Comparison of ENCODE assay signal across 8 cellular contexts in the genomic region with DNA sequence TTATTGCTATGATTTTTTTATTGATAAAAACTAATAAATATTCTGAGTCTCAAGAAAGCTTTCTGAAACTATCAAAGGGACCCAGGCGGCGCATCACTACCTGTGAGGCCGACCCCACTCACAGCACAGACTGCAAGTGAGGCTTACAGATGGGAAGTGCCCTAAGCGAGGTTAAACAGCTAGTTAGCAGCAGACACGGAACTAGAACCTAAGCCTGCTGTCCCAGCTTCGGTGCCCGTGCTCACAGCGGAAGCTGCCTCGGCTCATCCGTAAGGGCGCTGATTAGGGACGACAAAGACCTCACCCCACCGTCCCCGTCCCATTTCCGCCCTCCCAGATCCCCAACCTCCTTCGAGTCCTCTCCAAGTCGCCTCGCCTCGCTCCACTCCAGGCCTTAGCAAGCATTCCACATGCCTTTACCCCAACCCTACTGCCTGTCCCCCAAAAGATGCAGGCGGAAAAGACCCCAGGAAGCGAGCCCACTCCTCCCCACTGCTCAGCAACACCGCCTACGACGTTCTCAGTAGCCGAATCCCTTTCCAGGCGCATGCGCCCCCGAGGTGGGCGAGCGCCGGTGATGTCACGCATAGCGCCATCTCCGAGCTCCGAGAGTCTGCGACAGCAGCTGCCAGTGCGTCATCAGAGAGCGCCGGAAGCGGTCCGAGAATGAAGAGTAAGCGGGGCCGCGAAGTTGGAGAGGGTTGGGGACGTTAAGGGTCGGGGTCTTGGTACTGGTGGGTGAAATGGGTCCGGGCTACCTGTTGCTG. TPM values are rescaled to one million over a fixed set of nuclear protein-coding genes. Genes with fewer than 3 reads are reported as not detected.
DNase-seq lines count a peak whose midpoint lies in the region; TF ChIP-seq lines count a peak whose summit lies in the region.

A gene with protein sequence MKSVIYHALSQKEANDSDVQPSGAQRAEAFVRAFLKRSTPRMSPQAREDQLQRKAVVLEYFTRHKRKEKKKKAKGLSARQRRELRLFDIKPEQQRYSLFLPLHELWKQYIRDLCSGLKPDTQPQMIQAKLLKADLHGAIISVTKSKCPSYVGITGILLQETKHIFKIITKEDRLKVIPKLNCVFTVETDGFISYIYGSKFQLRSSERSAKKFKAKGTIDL (plus strand): TSS at position 631 of the 767 bp plus-strand sequence. CDS start 36 bp downstream, at position 667.

- H3K9me3 ChIP-seq in endocrine pancreas (ENCODE audit: control insufficient read depth, low read length) = no peaks in the 10 kb centered on the region

- H2BK15ac ChIP-seq in mesendoderm (replicated peaks; ENCODE audit: low read depth) = no peak within 1 kb of the TSS

- H3K27ac ChIP-seq in mesendoderm (ENCODE audit: low read depth, low read length) = peak within 1 kb of the TSS; percentile 63

- H3K4ac ChIP-seq in mesendoderm (ENCODE audit: low read depth, low read length) = peak within 1 kb of the TSS; percentile 89

- peaks cover 3% of the 10 kb centered on the region for H3K79me2 ChIP-seq in mesendoderm (ENCODE audit: control insufficient read depth, insufficient read depth, low read length)

- peak within 1 kb of the TSS; percentile 5 for H3K18ac ChIP-seq in mesendoderm (ENCODE audit: low read length)

- DNase-seq in CMK (ENCODE audit: low read depth) (peak; percentile 87), GM20000 (ENCODE audit: low spot score) (peak; percentile 97), HT-29 (ENCODE audit: low spot score) (peak; percentile 97), NOMO-1 treated with dmso at 0.1 percent for 144 hours (lab: John Stamatoyannopoulos, UW; ENCODE audit: unreplicated experiment) (peak; percentile 79), mesendoderm (peak; percentile 98)
- peak; percentile 93 to 99 (median 99) for DNase-seq in activated CD8-positive, alpha-beta memory T cell treated with anti-CD3 and anti-CD28 coated beads for 48 hours (ENCODE audit: low read depth in 2 of 3, low spot score in 2 of 3)
- peak; percentile 98 for DNase-seq in stimulated activated CD8-positive, alpha-beta memory T cell treated with anti-CD3 and anti-CD28 coated beads, Interleukin-15, amount 100 ng/mL, for 1 hour (ENCODE audit: low read depth)

- H3K23ac ChIP-seq in mesendoderm (ENCODE audit: low read length) = peak within 1 kb of the TSS; percentile 97

- peak within 1 kb of the TSS; percentile 99 for H2BK5ac ChIP-seq in mesendoderm (ENCODE audit: low read length)

- H3K27me3 ChIP-seq in endocrine pancreas (ENCODE audit: control insufficient read depth, insufficient read depth, low read length) (no peaks in the 10 kb centered on the region), mesendoderm (ENCODE audit: insufficient read depth, low read length, poor library complexity) (no peaks in the 10 kb centered on the region)

- peak within 1 kb of the TSS; percentile 98 for H4K8ac ChIP-seq in mesendoderm (ENCODE audit: low read depth, low read length)

- peak within 1 kb of the TSS; percentile 100 for H4K5ac ChIP-seq in mesendoderm (ENCODE audit: low read length)

- H3K4me3 ChIP-seq in endocrine pancreas (ENCODE audit: control insufficient read depth, insufficient read depth, low read length) (peak within 1 kb of the TSS; percentile 83), mesendoderm (ENCODE audit: low read length) (peak within 1 kb of the TSS; percentile 100)

- no peak within 1 kb of the TSS for H2BK120ac ChIP-seq in mesendoderm (ENCODE audit: low read depth, low read length)

- H3K4me1 ChIP-seq in endocrine pancreas (ENCODE audit: control insufficient read depth, insufficient read depth, low read length) (no peaks in the 10 kb centered on the region), mesendoderm (ENCODE audit: control insufficient read depth, low read depth, low read length) (peaks cover 1% of the 10 kb centered on the region)

- peak within 1 kb of the TSS; percentile 96 for H3K9ac ChIP-seq in endocrine pancreas (ENCODE audit: control insufficient read depth, insufficient read depth, low read length)
- peak within 1 kb of the TSS; percentile 100 for H3K9ac ChIP-seq in mesendoderm (ENCODE audit: low read length)

- peak within 1 kb of the TSS; percentile 97 for H3K4me2 ChIP-seq in mesendoderm (ENCODE audit: low read length)

- peaks cover 6% of the 10 kb centered on the region for H3K79me1 ChIP-seq in mesendoderm (ENCODE audit: low read length)

- H3K36me3 ChIP-seq in endocrine pancreas (ENCODE audit: control insufficient read depth, insufficient read depth, low read length) (no peaks in the 10 kb centered on the region), mesendoderm (ENCODE audit: control insufficient read depth, insufficient read depth, low read length) (no peaks in the 10 kb centered on the region)

- H2AK5ac ChIP-seq in mesendoderm (ENCODE audit: low read length) = no peak within 1 kb of the TSS

- no peak for TF ChIP-seq CTCF in GM20000 (IDR thresholded peaks at IDR 0.05; ENCODE audit: extremely low read depth, missing control alignments)

- peak within 1 kb of the TSS; percentile 100 for H3K56ac ChIP-seq in mesendoderm (ENCODE audit: low read length)

- WGBS in mesendoderm (ENCODE audit: extremely low coverage, insufficient coverage, low lambda C conversion rate) = no CpG with 5 or more reads among the region's 47 CpGs

RNA-seq across cellular contexts. Expression of the gene that starts here (rescaled TPM):
- 139 and 140 TPM in 2 replicates for total RNA-seq in HT-29 (2014; rRNA removed; shearing (Covaris generic))
- 64.2 TPM for polyA plus RNA-seq in mesendoderm (2013, experiment 1 of 2)
- polyA plus RNA-seq in mesendoderm (2013, experiment 2 of 2) = 63.7 TPM

Comparison
In these comparisons a context has a peak if more than half of its experiments do, and no peak if none do; other contexts are left out.
1. Peak in every context shown above with its lines: DNase-seq, H3K4me3 ChIP-seq and H3K27ac ChIP-seq.